Comparison of ENCODE assay signal across 31 cellular contexts in genomic region chr11:8186429-8186828, GRCh38. TPM values are rescaled to one million over a fixed set of nuclear protein-coding genes. Genes with fewer than 3 reads are reported as not detected.
"Had no signal": no experiment of that assay in that cellular context is flagged by ENCODE, and none has a peak within 500 bp of the region (broad histone marks: within the 10 kb centered on the region; RNA-seq: fewer than 3 reads in every experiment).

No MANE protein-coding gene starts in this region.

- H3K4me3 ChIP-seq: adrenal gland, body of pancreas, esophagus muscularis mucosa, gastrocnemius medialis, heart left ventricle had no signal

- H3K36me3 ChIP-seq: adrenal gland, esophagus muscularis mucosa, gastrocnemius medialis, heart left ventricle had no signal

- H3K4me1 ChIP-seq: adrenal gland, body of pancreas, esophagus muscularis mucosa, foreskin keratinocyte, gastrocnemius medialis, heart left ventricle had no signal

- ATAC-seq: activated CD4-positive, alpha-beta T cell treated with anti-CD3 and anti-CD28 coated beads for 36 hours; activated CD8-positive, alpha-beta memory T cell treated with anti-CD3 and anti-CD28 coated beads, Interleukin-2, amount 10 ng/mL, durations not matched to agents 7 days and 5 days; activated CD8-positive, alpha-beta T cell treated with anti-CD3 and anti-CD28 coated beads, Interleukin-2, amount 10 ng/mL, durations not matched to agents 7 days and 5 days; activated naive CD8-positive, alpha-beta T cell treated with anti-CD3 and anti-CD28 coated beads, Interleukin-2, amount 50 U/mL, for 24 hours; body of pancreas; effector memory CD8-positive, alpha-beta T cell; foreskin keratinocyte; gastrocnemius medialis; heart left ventricle had no signal

- H3K27me3 ChIP-seq: body of pancreas, esophagus muscularis mucosa, gastrocnemius medialis had no signal

- FAIRE-seq: colon had no signal

- H3K27ac ChIP-seq: adrenal gland, body of pancreas, esophagus muscularis mucosa, foreskin keratinocyte, gastrocnemius medialis, heart left ventricle had no signal

- H3K9me3 ChIP-seq: adrenal gland, body of pancreas, esophagus muscularis mucosa, gastrocnemius medialis had no signal

- DNase-seq: activated CD4-positive, alpha-beta memory T cell treated with anti-CD3 and anti-CD28 coated beads for 36 hours; activated CD4-positive, alpha-beta T cell treated with anti-CD3 and anti-CD28 coated beads for 36 hours; activated CD4-positive, alpha-beta T cell treated with anti-CD3 and anti-CD28 coated beads, Interleukin-2, amount 10 ng/mL, durations not matched to agents 24 days and 14 days; activated CD4-positive, CD25-positive, alpha-beta regulatory T cell; activated CD4-positive, CD25-positive, alpha-beta regulatory T cell treated with anti-CD3 and anti-CD28 coated beads, Interleukin-2, amount 50 U/mL, for 72 hours; activated CD8-positive, alpha-beta memory T cell treated with anti-CD3 and anti-CD28 coated beads, Interleukin-2, amount 10 ng/mL, durations not matched to agents 7 days and 5 days; activated CD8-positive, alpha-beta memory T cell treated with anti-CD3 and anti-CD28 coated beads, Interleukin-2, amount 50 U/mL, for 4 hours; activated CD8-positive, alpha-beta T cell treated with anti-CD3 and anti-CD28 coated beads, Interleukin-2, amount 10 ng/mL, durations not matched to agents 7 days and 5 days; activated effector memory CD4-positive, alpha-beta T cell treated with anti-CD3 and anti-CD28 coated beads, Interleukin-2, amount 50 U/mL, for 16 hours; activated naive CD4-positive, alpha-beta T cell treated with anti-CD3 and anti-CD28 coated beads for 36 hours; activated naive CD8-positive, alpha-beta T cell treated with anti-CD3 and anti-CD28 coated beads for 36 hours; activated naive CD8-positive, alpha-beta T cell treated with anti-CD3 and anti-CD28 coated beads, Interleukin-2, amount 50 U/mL, for 24 hours; activated T-cell treated with anti-CD3 and anti-CD28 coated beads, Interleukin-2, amount 50 U/mL, for 1 hour; activated T-cell treated with anti-CD3 and anti-CD28 coated beads, Interleukin-2, amount 50 U/mL, for 48 hours; adrenal gland; amygdala; aorta; body of pancreas; caudate nucleus; cortex of kidney; dermis blood vessel endothelial cell; effector CD4-positive, alpha-beta T cell; effector memory CD8-positive, alpha-beta T cell; erythroblast; foreskin keratinocyte; gastrocnemius medialis; glutamatergic neuron; heart left ventricle; T-helper 2 cell had no signal

RNA-seq across cellular contexts. Expression of gene RIC3, which starts 17.6 kb away (rescaled TPM):
- total RNA-seq: dermis blood vessel endothelial cell had no signal
